Comparison of ENCODE assay signal across 14 cellular contexts in the genomic region with DNA sequence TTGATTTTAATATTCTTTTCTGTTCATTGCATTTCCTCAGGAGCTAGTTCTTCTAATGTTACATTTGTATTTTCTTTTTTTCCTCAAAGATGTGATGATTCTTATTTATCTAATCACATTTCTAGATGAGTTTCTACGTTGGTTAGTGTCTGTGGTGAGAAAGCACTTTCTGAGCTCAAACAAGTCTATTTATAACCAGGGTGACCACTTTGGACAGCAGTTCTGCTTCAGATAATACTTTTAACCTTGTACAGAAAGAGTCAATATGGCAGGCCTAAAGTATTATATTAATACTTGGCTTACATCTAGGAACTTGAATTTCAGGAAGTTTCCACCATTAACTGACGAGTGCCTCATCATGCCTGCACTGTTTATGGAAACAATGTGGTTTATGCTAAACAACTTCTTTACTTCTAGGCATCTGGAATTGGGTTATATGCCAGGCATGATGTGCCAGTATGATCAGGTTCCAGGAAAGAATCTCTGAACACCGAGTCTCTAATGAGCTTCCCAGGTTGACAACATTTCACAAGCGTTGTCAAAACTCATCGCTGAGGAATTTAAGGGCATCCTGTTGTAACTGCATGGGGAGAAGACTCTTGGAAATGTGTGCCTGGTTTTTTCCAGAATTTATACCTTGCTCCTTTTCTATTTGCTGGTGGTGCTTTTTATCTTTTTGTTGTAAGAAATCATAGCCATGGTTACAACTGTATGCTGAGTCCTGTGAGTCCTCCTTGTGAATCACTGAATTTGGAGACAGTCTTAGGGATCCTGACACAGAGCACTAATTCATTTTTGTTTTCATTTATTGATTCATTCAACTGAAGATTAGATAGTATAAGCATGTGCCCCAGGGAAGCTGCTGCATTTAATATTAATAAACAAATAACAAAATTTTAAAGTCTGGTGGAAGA.
DNase-seq lines count a peak whose midpoint lies in the region; ATAC-seq and TF ChIP-seq lines count a peak whose summit lies in the region.
"Had no signal": no experiment of that assay in that cellular context is flagged by ENCODE, and none has a peak within 500 bp of the region (broad histone marks: within the 10 kb centered on the region; RNA-seq: fewer than 3 reads in every experiment).

No MANE protein-coding gene starts in this region.

- TF ChIP-seq POLR2A in stomach (IDR thresholded peaks at IDR 0.05): no peak

- DNase-seq in AG10803 (ENCODE audit: low read depth): peak; percentile 0
- peak; percentile 50 for DNase-seq in MV-4-11 (lab: John Stamatoyannopoulos, UW)
- DNase-seq in amniotic epithelial cell (ENCODE audit: low read depth): peak; percentile 86
- DNase-seq in hepatocyte (ENCODE audit: low spot score): peak; percentile 12
- no peak for DNase-seq in SIG-M5 treated with dmso at 0.1 percent for 504 hours (lab: John Stamatoyannopoulos, UW; ENCODE audit: unreplicated experiment)
- no peak for DNase-seq in stomach
- no peak for DNase-seq in activated T-cell treated with anti-CD3 and anti-CD28 coated beads, Interleukin-2, amount 50 U/mL, for 72 hours
- DNase-seq: AML-193; DMS153; effector memory CD4-positive, alpha-beta T cell; NCI-H1436 treated with DMSO at 0.1 percent for 48 hours had no signal

- H4K20me1 ChIP-seq in hepatocyte (ENCODE audit: insufficient read depth, poor library complexity, severe bottlenecking): no peaks in the 10 kb centered on the region

- H3K4me1 ChIP-seq in hepatocyte (ENCODE audit: insufficient read depth) (no peaks in the 10 kb centered on the region), stomach (no peaks in the 10 kb centered on the region)
- H3K4me1 ChIP-seq: suprapubic skin had no signal

- no peak for TF ChIP-seq EP300 in stomach (IDR thresholded peaks at IDR 0.05)

- H3K27ac Mint-ChIP-seq in activated T-cell treated with anti-CD3 and anti-CD28 coated beads, Interleukin-2, amount 50 U/mL, for 72 hours: no peak overlapping the region

- H3K4me3 Mint-ChIP-seq in activated T-cell treated with anti-CD3 and anti-CD28 coated beads, Interleukin-2, amount 50 U/mL, for 72 hours: no peak overlapping the region

- no peak for TF ChIP-seq CTCF in AG10803 (conservative IDR thresholded peaks at IDR 0.05; ENCODE audit: low read length)
- TF ChIP-seq CTCF in hepatocyte (IDR thresholded peaks at IDR 0.05; ENCODE audit: poor library complexity): no peak
- TF ChIP-seq CTCF in stomach (IDR thresholded peaks at IDR 0.05): no peak

- H3K9me2 ChIP-seq in hepatocyte (replicated peaks; ENCODE audit: insufficient read depth): no peaks in the 10 kb centered on the region

- intact Hi-C loops in stomach (cut with DNase I; ENCODE audit: low total_unique reads): no loop called here

- H3K4me2 ChIP-seq in hepatocyte: no peak overlapping the region

- no peaks in the 10 kb centered on the region for H3K36me3 Mint-ChIP-seq in activated T-cell treated with anti-CD3 and anti-CD28 coated beads, Interleukin-2, amount 50 U/mL, for 72 hours (ENCODE audit: insufficient read depth in 2 of 2)

- H3K4me1 Mint-ChIP-seq in activated T-cell treated with anti-CD3 and anti-CD28 coated beads, Interleukin-2, amount 50 U/mL, for 72 hours (ENCODE audit: low read depth): no peaks in the 10 kb centered on the region

- H2AFZ ChIP-seq in hepatocyte: no peak overlapping the region

- H3K36me3 ChIP-seq in hepatocyte (replicated peaks; ENCODE audit: insufficient read depth, low read depth) (no peaks in the 10 kb centered on the region), stomach (no peaks in the 10 kb centered on the region)
- H3K36me3 ChIP-seq: suprapubic skin had no signal

- no peaks in the 10 kb centered on the region for H3K27me3 Mint-ChIP-seq in activated T-cell treated with anti-CD3 and anti-CD28 coated beads, Interleukin-2, amount 50 U/mL, for 72 hours (ENCODE audit: low read depth)

- no peak for ATAC-seq in GM19324 (IDR thresholded peaks at IDR 0.05; ENCODE audit: low FRiP score, unreplicated experiment)
- no peak for ATAC-seq in activated T-cell treated with anti-CD3 and anti-CD28 coated beads, Interleukin-2, amount 50 U/mL, for 72 hours (replicated peaks in 1 of 2)
- ATAC-seq: K562 had no signal

- WGBS in hepatocyte (ENCODE audit: low lambda C conversion rate, missing lambda C conversion rate): 71% methylated on average over 5 of the region's 5 CpGs
- 58 to 66% (median 64%) methylated on average over 5 of the region's 5 CpGs for WGBS in stomach, 5 donors

- H3K9me3 ChIP-seq in hepatocyte (ENCODE audit: low read depth) (no peaks in the 10 kb centered on the region), stomach (peaks cover 0 to 7% (median 0%) of the 10 kb centered on the region in 4 donors)
- H3K9me3 ChIP-seq: suprapubic skin had no signal

- H3K79me2 ChIP-seq in hepatocyte: no peaks in the 10 kb centered on the region

- H3K27me3 ChIP-seq in hepatocyte (no peaks in the 10 kb centered on the region), stomach (no peaks in the 10 kb centered on the region)
- H3K27me3 ChIP-seq: suprapubic skin had no signal

- H3K9me3 Mint-ChIP-seq in activated T-cell treated with anti-CD3 and anti-CD28 coated beads, Interleukin-2, amount 50 U/mL, for 72 hours: peaks cover 4 to 5% of the 10 kb centered on the region in 2 donors

- H3K27ac ChIP-seq in hepatocyte: no peak overlapping the region
- H3K27ac ChIP-seq in stomach: no peak overlapping the region
- H3K27ac ChIP-seq: suprapubic skin had no signal

- H3K4me3 ChIP-seq in AG10803 (ENCODE audit: low read length): no peak overlapping the region
- H3K4me3 ChIP-seq in hepatocyte: no peak overlapping the region
- no peak overlapping the region for H3K4me3 ChIP-seq in stomach
- H3K4me3 ChIP-seq: K562, suprapubic skin had no signal

Comparison
In these comparisons a context has a peak if more than half of its experiments do, and no peak if none do; other contexts are left out.
1. DNase-seq: peak in AG10803 (single experiment), MV-4-11 (single experiment), amniotic epithelial cell (single experiment) and hepatocyte (single experiment); none in SIG-M5 treated with dmso at 0.1 percent for 504 hours (single experiment), stomach (single experiment) and activated T-cell treated with anti-CD3 and anti-CD28 coated beads, Interleukin-2, amount 50 U/mL, for 72 hours (0 of 2).